In the genomic region with DNA sequence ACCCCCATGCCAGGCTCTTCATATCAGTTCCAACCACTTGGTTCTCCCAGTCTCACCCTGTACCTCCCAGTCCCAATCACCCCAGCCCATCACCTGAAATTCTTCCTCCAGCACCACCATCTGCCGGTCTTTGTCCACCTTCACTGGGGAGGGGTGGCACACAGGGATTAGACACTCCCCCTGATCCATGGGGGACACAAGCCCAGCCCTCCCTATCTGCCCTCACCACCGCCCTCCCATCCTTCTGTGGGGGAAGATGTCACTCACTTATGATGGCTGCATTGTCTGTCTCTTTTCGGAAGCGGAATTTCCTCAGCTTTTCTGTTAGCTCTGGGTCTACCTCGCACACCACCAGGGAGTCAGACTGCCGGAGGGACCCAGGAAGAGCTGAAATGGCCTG, we compare ENCODE assay signal across 10 cellular contexts. TPM values are rescaled to one million over a fixed set of nuclear protein-coding genes. Genes with fewer than 3 reads are reported as not detected.
A peak's percentile ranks its signal among the peaks of the same experiment; 100 is the strongest.
DNase-seq lines count a peak whose midpoint lies in the region; ATAC-seq, FAIRE-seq and TF ChIP-seq lines count a peak whose summit lies in the region.
"Had no signal": no experiment of that assay in that cellular context is flagged by ENCODE, and none has a peak within 500 bp of the region (broad histone marks: within the 10 kb centered on the region; RNA-seq: fewer than 3 reads in every experiment).

No MANE protein-coding gene starts in this region.

- no peak for TF ChIP-seq EP300 in A549 (IDR thresholded peaks at IDR 0.05)

- H3K9me3 Mint-ChIP-seq in memory B cell (no peaks in the 10 kb centered on the region), endodermal cell (no peaks in the 10 kb centered on the region)

- no peak for TF ChIP-seq POLR2A in A549 (IDR thresholded peaks at IDR 0.05; ENCODE audit: low read length)

- no peaks in the 10 kb centered on the region for H3K9me3 ChIP-seq in A549
- H3K9me3 ChIP-seq in endodermal cell (ENCODE audit: control insufficient read depth, low read length): no peaks in the 10 kb centered on the region

- H3K4me1 Mint-ChIP-seq in memory B cell (peaks cover 37% of the 10 kb centered on the region), endodermal cell (no peaks in the 10 kb centered on the region)

- POLR2A ChIA-PET in A549 (lab: Yijun Ruan, JAX): no interaction called here

- no peak overlapping the region for H3K27ac ChIP-seq in A549
- H3K27ac ChIP-seq in endodermal cell (ENCODE audit: low read depth, low read length): no peak overlapping the region

- H3K27me3 ChIP-seq in endodermal cell (ENCODE audit: control insufficient read depth, insufficient read depth, low read length, poor library complexity, severe bottlenecking): no peaks in the 10 kb centered on the region

- CTCF ChIA-PET in A549 (lab: Yijun Ruan, JAX): interaction anchor here (0.8 to 12.2 kb wide), 12 partner anchors 7 to 373 kb away, joined by 3 to 133 read pairs (median 8); a partner anchor contains a TSS

- H3K27ac Mint-ChIP-seq in memory B cell (peak overlapping the region; percentile 89), endodermal cell (no peak overlapping the region)

- TF ChIP-seq RAD21 in A549 (conservative IDR thresholded peaks at IDR 0.05 in 1 of 2, IDR thresholded peaks at IDR 0.05 in 1 of 2): no peak

- H3K4me3 ChIP-seq in A549 (no peak overlapping the region), endodermal cell (ENCODE audit: low read length) (no peak overlapping the region), foreskin fibroblast (ENCODE audit: low read depth in 1 of 2, low read length in 2 of 2) (no peak overlapping the region)

- no peak overlapping the region for H3K4me2 ChIP-seq in A549

- WGBS in A549 (ENCODE audit: missing lambda C conversion rate): 66% methylated on average over 6 of the region's 6 CpGs
- WGBS in endodermal cell (ENCODE audit: insufficient coverage in 1 of 2, insufficient read length in 1 of 2), 2 experiments: 83 to 100% methylated on average over 3 to 6 of the region's 6 CpGs

- TF ChIP-seq CTCF in A549 (IDR thresholded peaks at IDR 0.05) (no peak), endodermal cell (conservative IDR thresholded peaks at IDR 0.05) (no peak), foreskin fibroblast (IDR thresholded peaks at IDR 0.05; ENCODE audit: low read depth, low read length) (no peak)

- H3K4me3 Mint-ChIP-seq in memory B cell (peak overlapping the region; percentile 96), endodermal cell (no peak overlapping the region)

- peaks cover 6% of the 10 kb centered on the region for H3K36me3 Mint-ChIP-seq in memory B cell
- H3K36me3 Mint-ChIP-seq in endodermal cell (ENCODE audit: low read depth): no peaks in the 10 kb centered on the region

- no peak overlapping the region for H3K9ac ChIP-seq in endodermal cell (ENCODE audit: extremely low read depth, low read length, poor library complexity, severe bottlenecking)

- no peaks in the 10 kb centered on the region for H3K36me3 ChIP-seq in endodermal cell (ENCODE audit: control insufficient read depth, insufficient read depth, low read length)

- no peak for FAIRE-seq in A549 (lab: Jason Lieb, UNC)

- H3K27me3 Mint-ChIP-seq in memory B cell: no peaks in the 10 kb centered on the region
- H3K27me3 Mint-ChIP-seq in endodermal cell (ENCODE audit: insufficient read depth): peaks cover 20% of the 10 kb centered on the region

- H3K4me1 ChIP-seq in A549 (peaks cover 9% of the 10 kb centered on the region; the same call in 1 of the 3 replicates), endodermal cell (ENCODE audit: control insufficient read depth, insufficient read depth, low read length) (no peaks in the 10 kb centered on the region)

- ATAC-seq in A549: peak; percentile 8 to 33
- ATAC-seq in GM21737 (IDR thresholded peaks at IDR 0.05; ENCODE audit: unreplicated experiment): peak; percentile 15
- peak; percentile 34 for ATAC-seq in memory B cell (ENCODE audit: low read depth)
- ATAC-seq in HG02763 (IDR thresholded peaks at IDR 0.05; ENCODE audit: unreplicated experiment): no peak

- no peak for DNase-seq in A549 (ENCODE audit: low read depth in 1 of 2, low spot score in 1 of 2)
- peak; percentile 24 for DNase-seq in activated CD8-positive, alpha-beta memory T cell treated with anti-CD3 and anti-CD28 coated beads, Interleukin-2, amount 50 U/mL, for 4 hours
- DNase-seq in memory B cell (ENCODE audit: low spot score in 2 of 2): no peak
- DNase-seq in NCI-H146 (lab: John Stamatoyannopoulos, UW): no peak
- DNase-seq in endodermal cell: no peak
- no peak for DNase-seq in foreskin fibroblast
- DNase-seq: retina had no signal

TF ChIP-seq in A549, 52 proteins besides CTCF, POLR2A, EP300 and RAD21 (continues in another document):
- no peak for TF ChIP-seq FOSB (CRISPR knock-in tag; IDR thresholded peaks at IDR 0.05)
- TF ChIP-seq, protein P1, sequence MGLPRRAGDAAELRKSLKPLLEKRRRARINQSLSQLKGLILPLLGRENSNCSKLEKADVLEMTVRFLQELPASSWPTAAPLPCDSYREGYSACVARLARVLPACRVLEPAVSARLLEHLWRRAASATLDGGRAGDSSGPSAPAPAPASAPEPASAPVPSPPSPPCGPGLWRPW (IDR thresholded peaks at IDR 0.05): no peak
- no peak for TF ChIP-seq RFX5 (IDR thresholded peaks at IDR 0.05)
- TF ChIP-seq, protein P2, sequence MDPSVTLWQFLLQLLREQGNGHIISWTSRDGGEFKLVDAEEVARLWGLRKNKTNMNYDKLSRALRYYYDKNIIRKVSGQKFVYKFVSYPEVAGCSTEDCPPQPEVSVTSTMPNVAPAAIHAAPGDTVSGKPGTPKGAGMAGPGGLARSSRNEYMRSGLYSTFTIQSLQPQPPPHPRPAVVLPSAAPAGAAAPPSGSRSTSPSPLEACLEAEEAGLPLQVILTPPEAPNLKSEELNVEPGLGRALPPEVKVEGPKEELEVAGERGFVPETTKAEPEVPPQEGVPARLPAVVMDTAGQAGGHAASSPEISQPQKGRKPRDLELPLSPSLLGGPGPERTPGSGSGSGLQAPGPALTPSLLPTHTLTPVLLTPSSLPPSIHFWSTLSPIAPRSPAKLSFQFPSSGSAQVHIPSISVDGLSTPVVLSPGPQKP (IDR thresholded peaks at IDR 0.05; ENCODE audit: low read depth, low read length): no peak
- TF ChIP-seq NR3C1 (IDR thresholded peaks at IDR 0.05): no peak
- no peak for TF ChIP-seq GATA3 (IDR thresholded peaks at IDR 0.05; ENCODE audit: borderline replicate concordance)
- no peak for TF ChIP-seq KDM1A (IDR thresholded peaks at IDR 0.05; ENCODE audit: low read depth)
- TF ChIP-seq HOXB13 (CRISPR knock-in tag; IDR thresholded peaks at IDR 0.05; ENCODE audit: low read depth): no peak
- TF ChIP-seq, protein P3, sequence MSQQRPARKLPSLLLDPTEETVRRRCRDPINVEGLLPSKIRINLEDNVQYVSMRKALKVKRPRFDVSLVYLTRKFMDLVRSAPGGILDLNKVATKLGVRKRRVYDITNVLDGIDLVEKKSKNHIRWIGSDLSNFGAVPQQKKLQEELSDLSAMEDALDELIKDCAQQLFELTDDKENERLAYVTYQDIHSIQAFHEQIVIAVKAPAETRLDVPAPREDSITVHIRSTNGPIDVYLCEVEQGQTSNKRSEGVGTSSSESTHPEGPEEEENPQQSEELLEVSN (IDR thresholded peaks at IDR 0.05; ENCODE audit: borderline replicate concordance, low read depth): no peak
- TF ChIP-seq NPAS2 (CRISPR knock-in tag; IDR thresholded peaks at IDR 0.05; ENCODE audit: borderline replicate concordance): no peak
- no peak for TF ChIP-seq MAFK (IDR thresholded peaks at IDR 0.05; ENCODE audit: partially characterized antibody)

RNA-seq across cellular contexts. Expression of a gene that starts 0.7 kb away (rescaled TPM):
- polyA plus RNA-seq in A549 (2011; rRNA removed) (0.37 TPM in 1 of 2 replicates, not detected in the other), A549 (2017; fragmentation: RNase III; extraction: RNeasy Plus Mini Kit Qiagen cat#74134 plus additional on column Dnase treatment) (0.47 TPM in 1 of 3 replicates, not detected in the others)
- polyA plus RNA-seq in A549 (2012; cell fraction: cytosol; rRNA removed): 0.08 and 0.12 TPM in 2 replicates
- polyA plus RNA-seq in A549 (2012; cell fraction: nucleus; rRNA removed): not detected in 2 replicates
- not detected in 2 replicates for polyA minus RNA-seq in A549 (2011; rRNA and poly(A)+ RNA removed)
- total RNA-seq in endodermal cell: not detected
- 0.36 TPM for polyA plus RNA-seq in endodermal cell (2013, experiment 1 of 2)
- not detected for polyA plus RNA-seq in endodermal cell (2013, experiment 2 of 2)

RNA-seq across cellular contexts. Expression of a gene that starts 7.1 kb away (rescaled TPM):
- polyA plus RNA-seq in A549 (2011; rRNA removed) (82.1 and 101 TPM in 2 replicates), A549 (2017; fragmentation: RNase III; extraction: RNeasy Plus Mini Kit Qiagen cat#74134 plus additional on column Dnase treatment) (113 to 118 TPM (median 116 TPM) in 3 replicates)
- polyA plus RNA-seq in A549 (2012; cell fraction: cytosol; rRNA removed): 180 and 241 TPM in 2 replicates
- 350 and 382 TPM in 2 replicates for polyA plus RNA-seq in A549 (2012; cell fraction: nucleus; rRNA removed)
- polyA minus RNA-seq in A549 (2011; rRNA and poly(A)+ RNA removed): 102 and 120 TPM in 2 replicates
- total RNA-seq in endodermal cell: 100 to 1,000 TPM; 155 to 159 TPM
- 136 TPM for polyA plus RNA-seq in endodermal cell (2013, experiment 1 of 2)
- 120 TPM for polyA plus RNA-seq in endodermal cell (2013, experiment 2 of 2)

RNA-seq across cellular contexts. Expression of a gene that starts 14.5 kb away (rescaled TPM):
- polyA plus RNA-seq in A549 (2011; rRNA removed) (1.1 and 1.6 TPM in 2 replicates), A549 (2017; fragmentation: RNase III; extraction: RNeasy Plus Mini Kit Qiagen cat#74134 plus additional on column Dnase treatment) (7.9 to 9.1 TPM (median 8.7 TPM) in 3 replicates)
- 7.2 and 11.0 TPM in 2 replicates for polyA plus RNA-seq in A549 (2012; cell fraction: cytosol; rRNA removed)
- 12.3 and 15.7 TPM in 2 replicates for polyA plus RNA-seq in A549 (2012; cell fraction: nucleus; rRNA removed)
- 1.2 and 2.0 TPM in 2 replicates for polyA minus RNA-seq in A549 (2011; rRNA and poly(A)+ RNA removed)
- total RNA-seq in endodermal cell: 1 to 10 TPM; 1.5 to 4.0 TPM
- polyA plus RNA-seq in endodermal cell (2013, experiment 1 of 2): 7.6 TPM
- 6.9 TPM for polyA plus RNA-seq in endodermal cell (2013, experiment 2 of 2)

RNA-seq across cellular contexts. Expression of a gene that starts 39.0 kb away (rescaled TPM):
- polyA plus RNA-seq in A549 (2011; rRNA removed) (not detected in 2 replicates), A549 (2017; fragmentation: RNase III; extraction: RNeasy Plus Mini Kit Qiagen cat#74134 plus additional on column Dnase treatment) (not detected in 3 replicates)
- not detected in 2 replicates for polyA plus RNA-seq in A549 (2012; cell fraction: cytosol; rRNA removed)
- not detected in 2 replicates for polyA plus RNA-seq in A549 (2012; cell fraction: nucleus; rRNA removed)
- polyA minus RNA-seq in A549 (2011; rRNA and poly(A)+ RNA removed): not detected in 2 replicates
- total RNA-seq in endodermal cell: not detected
- not detected for polyA plus RNA-seq in endodermal cell (2013, experiment 1 of 2)
- not detected for polyA plus RNA-seq in endodermal cell (2013, experiment 2 of 2)
- total RNA-seq: M059J had no signal

RNA-seq across cellular contexts. Expression of a gene that starts 55.7 kb away (rescaled TPM):
- 73.0 and 103 TPM in 2 replicates for polyA plus RNA-seq in A549 (2011; rRNA removed)
- polyA plus RNA-seq in A549 (2012; cell fraction: cytosol; rRNA removed): 72.7 and 76.5 TPM in 2 replicates
- 133 and 138 TPM in 2 replicates for polyA plus RNA-seq in A549 (2012; cell fraction: nucleus; rRNA removed)
- 89.4 to 110 TPM (median 108 TPM) in 3 replicates for polyA plus RNA-seq in A549 (2017; fragmentation: RNase III; extraction: RNeasy Plus Mini Kit Qiagen cat#74134 plus additional on column Dnase treatment)
- 77.6 and 78.1 TPM in 2 replicates for polyA minus RNA-seq in A549 (2011; rRNA and poly(A)+ RNA removed)
- 10 to 100 TPM; 28.4 to 28.8 TPM for total RNA-seq in endodermal cell
- polyA plus RNA-seq in endodermal cell (2013, experiment 1 of 2): 40.6 TPM
- 38.7 TPM for polyA plus RNA-seq in endodermal cell (2013, experiment 2 of 2)
